ENCODE assay signal across 1 cellular context in the genomic region with DNA sequence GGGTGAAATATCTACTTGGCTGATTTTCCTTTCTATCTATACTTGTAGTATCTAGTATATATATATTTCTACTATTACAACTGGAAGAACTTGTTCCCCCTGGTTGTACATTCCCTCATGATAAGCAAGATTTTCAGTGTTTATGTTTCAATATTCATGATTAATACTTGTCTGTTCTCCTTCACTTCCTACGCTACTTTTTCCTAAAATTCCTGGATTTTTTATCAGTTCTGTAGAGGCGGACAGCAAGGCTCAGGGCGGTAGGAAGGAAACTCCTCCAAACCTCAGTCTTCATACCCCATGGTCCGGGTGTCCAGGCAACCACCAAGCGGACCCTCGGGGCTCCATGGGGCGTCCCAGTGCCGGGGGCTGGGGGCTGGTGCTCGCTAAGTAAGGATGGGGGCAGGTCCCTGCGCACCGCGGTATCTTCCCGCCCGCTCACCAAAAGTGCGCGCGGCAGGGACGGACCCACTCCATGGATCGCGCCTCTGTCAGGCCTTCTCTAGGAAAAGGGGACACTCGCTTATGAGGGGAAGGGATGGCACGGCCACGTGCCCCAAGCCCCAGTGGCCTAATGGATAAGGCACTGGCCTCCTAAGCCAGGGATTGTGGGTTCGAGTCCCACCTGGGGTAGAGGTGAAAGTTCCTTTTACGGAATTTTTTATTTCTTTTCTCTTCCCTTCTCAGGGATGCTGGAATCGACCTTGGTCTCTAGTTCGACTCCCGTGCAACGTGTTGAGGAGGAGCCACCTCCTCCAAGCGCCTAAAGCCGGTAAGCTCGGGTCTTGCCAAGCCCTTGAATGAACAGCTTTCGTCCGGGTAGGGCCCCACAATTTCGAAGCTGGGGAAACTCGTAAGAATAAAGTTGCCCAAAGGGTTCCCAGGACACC.
TF ChIP-seq lines count a peak whose summit lies in the region.

No MANE protein-coding gene starts in this region.

TF ChIP-seq in GM23338, 12 proteins besides CTCF, POLR2A, EP300 and RAD21:
- TF ChIP-seq CREB1 (CRISPR knock-in tag; IDR thresholded peaks at IDR 0.05; ENCODE audit: low read depth): no peak; the same call in 1 of the 2 replicates
- no peak for TF ChIP-seq STAT1 (IDR thresholded peaks at IDR 0.05; ENCODE audit: unreplicated experiment)
- TF ChIP-seq EZH2phosphoT487 (IDR thresholded peaks at IDR 0.05; ENCODE audit: unreplicated experiment): no peak
- TF ChIP-seq, protein P1, sequence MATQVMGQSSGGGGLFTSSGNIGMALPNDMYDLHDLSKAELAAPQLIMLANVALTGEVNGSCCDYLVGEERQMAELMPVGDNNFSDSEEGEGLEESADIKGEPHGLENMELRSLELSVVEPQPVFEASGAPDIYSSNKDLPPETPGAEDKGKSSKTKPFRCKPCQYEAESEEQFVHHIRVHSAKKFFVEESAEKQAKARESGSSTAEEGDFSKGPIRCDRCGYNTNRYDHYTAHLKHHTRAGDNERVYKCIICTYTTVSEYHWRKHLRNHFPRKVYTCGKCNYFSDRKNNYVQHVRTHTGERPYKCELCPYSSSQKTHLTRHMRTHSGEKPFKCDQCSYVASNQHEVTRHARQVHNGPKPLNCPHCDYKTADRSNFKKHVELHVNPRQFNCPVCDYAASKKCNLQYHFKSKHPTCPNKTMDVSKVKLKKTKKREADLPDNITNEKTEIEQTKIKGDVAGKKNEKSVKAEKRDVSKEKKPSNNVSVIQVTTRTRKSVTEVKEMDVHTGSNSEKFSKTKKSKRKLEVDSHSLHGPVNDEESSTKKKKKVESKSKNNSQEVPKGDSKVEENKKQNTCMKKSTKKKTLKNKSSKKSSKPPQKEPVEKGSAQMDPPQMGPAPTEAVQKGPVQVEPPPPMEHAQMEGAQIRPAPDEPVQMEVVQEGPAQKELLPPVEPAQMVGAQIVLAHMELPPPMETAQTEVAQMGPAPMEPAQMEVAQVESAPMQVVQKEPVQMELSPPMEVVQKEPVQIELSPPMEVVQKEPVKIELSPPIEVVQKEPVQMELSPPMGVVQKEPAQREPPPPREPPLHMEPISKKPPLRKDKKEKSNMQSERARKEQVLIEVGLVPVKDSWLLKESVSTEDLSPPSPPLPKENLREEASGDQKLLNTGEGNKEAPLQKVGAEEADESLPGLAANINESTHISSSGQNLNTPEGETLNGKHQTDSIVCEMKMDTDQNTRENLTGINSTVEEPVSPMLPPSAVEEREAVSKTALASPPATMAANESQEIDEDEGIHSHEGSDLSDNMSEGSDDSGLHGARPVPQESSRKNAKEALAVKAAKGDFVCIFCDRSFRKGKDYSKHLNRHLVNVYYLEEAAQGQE (IDR thresholded peaks at IDR 0.05; ENCODE audit: unreplicated experiment): no peak
- TF ChIP-seq JUNB (IDR thresholded peaks at IDR 0.05; ENCODE audit: unreplicated experiment): no peak
- no peak for TF ChIP-seq ZNF114 (CRISPR knock-in tag; IDR thresholded peaks at IDR 0.05)
- no peak for TF ChIP-seq NANOG (IDR thresholded peaks at IDR 0.05; ENCODE audit: borderline replicate concordance)
- no peak for TF ChIP-seq POLR2AphosphoS5 (IDR thresholded peaks at IDR 0.05; ENCODE audit: low read depth)
- TF ChIP-seq ZNF331 (CRISPR knock-in tag; IDR thresholded peaks at IDR 0.05; ENCODE audit: low read depth): no peak
- TF ChIP-seq, protein P2, sequence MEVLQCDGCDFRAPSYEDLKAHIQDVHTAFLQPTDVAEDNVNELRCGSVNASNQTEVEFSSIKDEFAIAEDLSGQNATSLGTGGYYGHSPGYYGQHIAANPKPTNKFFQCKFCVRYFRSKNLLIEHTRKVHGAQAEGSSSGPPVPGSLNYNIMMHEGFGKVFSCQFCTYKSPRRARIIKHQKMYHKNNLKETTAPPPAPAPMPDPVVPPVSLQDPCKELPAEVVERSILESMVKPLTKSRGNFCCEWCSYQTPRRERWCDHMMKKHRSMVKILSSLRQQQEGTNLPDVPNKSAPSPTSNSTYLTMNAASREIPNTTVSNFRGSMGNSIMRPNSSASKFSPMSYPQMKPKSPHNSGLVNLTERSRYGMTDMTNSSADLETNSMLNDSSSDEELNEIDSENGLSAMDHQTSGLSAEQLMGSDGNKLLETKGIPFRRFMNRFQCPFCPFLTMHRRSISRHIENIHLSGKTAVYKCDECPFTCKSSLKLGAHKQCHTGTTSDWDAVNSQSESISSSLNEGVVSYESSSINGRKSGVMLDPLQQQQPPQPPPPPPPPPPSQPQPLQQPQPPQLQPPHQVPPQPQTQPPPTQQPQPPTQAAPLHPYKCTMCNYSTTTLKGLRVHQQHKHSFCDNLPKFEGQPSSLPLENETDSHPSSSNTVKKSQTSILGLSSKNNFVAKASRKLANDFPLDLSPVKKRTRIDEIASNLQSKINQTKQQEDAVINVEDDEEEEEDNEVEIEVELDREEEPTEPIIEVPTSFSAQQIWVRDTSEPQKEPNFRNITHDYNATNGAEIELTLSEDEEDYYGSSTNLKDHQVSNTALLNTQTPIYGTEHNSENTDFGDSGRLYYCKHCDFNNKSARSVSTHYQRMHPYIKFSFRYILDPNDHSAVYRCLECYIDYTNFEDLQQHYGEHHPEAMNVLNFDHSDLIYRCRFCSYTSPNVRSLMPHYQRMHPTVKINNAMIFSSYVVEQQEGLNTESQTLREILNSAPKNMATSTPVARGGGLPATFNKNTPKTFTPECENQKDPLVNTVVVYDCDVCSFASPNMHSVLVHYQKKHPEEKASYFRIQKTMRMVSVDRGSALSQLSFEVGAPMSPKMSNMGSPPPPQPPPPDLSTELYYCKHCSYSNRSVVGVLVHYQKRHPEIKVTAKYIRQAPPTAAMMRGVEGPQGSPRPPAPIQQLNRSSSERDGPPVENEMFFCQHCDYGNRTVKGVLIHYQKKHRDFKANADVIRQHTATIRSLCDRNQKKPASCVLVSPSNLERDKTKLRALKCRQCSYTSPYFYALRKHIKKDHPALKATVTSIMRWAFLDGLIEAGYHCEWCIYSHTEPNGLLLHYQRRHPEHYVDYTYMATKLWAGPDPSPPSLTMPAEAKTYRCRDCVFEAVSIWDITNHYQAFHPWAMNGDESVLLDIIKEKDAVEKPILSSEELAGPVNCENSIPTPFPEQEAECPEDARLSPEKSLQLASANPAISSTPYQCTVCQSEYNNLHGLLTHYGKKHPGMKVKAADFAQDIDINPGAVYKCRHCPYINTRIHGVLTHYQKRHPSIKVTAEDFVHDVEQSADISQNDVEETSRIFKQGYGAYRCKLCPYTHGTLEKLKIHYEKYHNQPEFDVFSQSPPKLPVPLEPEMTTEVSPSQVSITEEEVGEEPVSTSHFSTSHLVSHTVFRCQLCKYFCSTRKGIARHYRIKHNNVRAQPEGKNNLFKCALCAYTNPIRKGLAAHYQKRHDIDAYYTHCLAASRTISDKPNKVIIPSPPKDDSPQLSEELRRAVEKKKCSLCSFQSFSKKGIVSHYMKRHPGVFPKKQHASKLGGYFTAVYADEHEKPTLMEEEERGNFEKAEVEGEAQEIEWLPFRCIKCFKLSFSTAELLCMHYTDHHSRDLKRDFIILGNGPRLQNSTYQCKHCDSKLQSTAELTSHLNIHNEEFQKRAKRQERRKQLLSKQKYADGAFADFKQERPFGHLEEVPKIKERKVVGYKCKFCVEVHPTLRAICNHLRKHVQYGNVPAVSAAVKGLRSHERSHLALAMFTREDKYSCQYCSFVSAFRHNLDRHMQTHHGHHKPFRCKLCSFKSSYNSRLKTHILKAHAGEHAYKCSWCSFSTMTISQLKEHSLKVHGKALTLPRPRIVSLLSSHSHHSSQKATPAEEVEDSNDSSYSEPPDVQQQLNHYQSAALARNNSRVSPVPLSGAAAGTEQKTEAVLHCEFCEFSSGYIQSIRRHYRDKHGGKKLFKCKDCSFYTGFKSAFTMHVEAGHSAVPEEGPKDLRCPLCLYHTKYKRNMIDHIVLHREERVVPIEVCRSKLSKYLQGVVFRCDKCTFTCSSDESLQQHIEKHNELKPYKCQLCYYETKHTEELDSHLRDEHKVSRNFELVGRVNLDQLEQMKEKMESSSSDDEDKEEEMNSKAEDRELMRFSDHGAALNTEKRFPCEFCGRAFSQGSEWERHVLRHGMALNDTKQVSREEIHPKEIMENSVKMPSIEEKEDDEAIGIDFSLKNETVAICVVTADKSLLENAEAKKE (CRISPR knock-in tag; IDR thresholded peaks at IDR 0.05): no peak
- TF ChIP-seq, protein P3, sequence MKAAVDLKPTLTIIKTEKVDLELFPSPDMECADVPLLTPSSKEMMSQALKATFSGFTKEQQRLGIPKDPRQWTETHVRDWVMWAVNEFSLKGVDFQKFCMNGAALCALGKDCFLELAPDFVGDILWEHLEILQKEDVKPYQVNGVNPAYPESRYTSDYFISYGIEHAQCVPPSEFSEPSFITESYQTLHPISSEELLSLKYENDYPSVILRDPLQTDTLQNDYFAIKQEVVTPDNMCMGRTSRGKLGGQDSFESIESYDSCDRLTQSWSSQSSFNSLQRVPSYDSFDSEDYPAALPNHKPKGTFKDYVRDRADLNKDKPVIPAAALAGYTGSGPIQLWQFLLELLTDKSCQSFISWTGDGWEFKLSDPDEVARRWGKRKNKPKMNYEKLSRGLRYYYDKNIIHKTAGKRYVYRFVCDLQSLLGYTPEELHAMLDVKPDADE (IDR thresholded peaks at IDR 0.05): no peak
